In genomic region chr4:75154994-75155393, GRCh38 we compare ENCODE assay signal across 31 cellular contexts.
DNase-seq lines count a peak whose midpoint lies in the region; ATAC-seq and TF ChIP-seq lines count a peak whose summit lies in the region.
"Had no signal": no experiment of that assay in that cellular context is flagged by ENCODE, and none has a peak within 500 bp of the region (broad histone marks: within the 10 kb centered on the region; RNA-seq: fewer than 3 reads in every experiment).

No MANE protein-coding gene starts in this region.

- H3K4me3 ChIP-seq in HEK293 (ENCODE audit: low read depth, low read length), result no peak overlapping the region
- H3K4me3 ChIP-seq: A549; BLaER1; BLaER1 treated with 17β-estradiol and CSF1 and Interleukin-3, amounts not matched to agents 10 nM and 100 nM had no signal

- no peaks in the 10 kb centered on the region for H3K36me3 ChIP-seq in HEK293 (ENCODE audit: control insufficient read depth in 2 of 2, insufficient read depth in 1 of 2, low read length in 2 of 2)
- H3K36me3 ChIP-seq: BE2C; BLaER1; BLaER1 treated with 17β-estradiol and CSF1 and Interleukin-3, amounts not matched to agents 10 nM and 100 nM had no signal

- no peak for ATAC-seq in activated T-cell treated with anti-CD3 and anti-CD28 coated beads, Interleukin-2, amount 50 U/mL, for 72 hours (replicated peaks in 1 of 2)
- no peak for ATAC-seq in activated T-cell treated with anti-CD3 and anti-CD28 coated beads, Interleukin-2, amount 50 U/mL, for 4 hours
- ATAC-seq: A549; CD8-positive, alpha-beta T cell had no signal

- H3K4me3 Mint-ChIP-seq in activated T-cell treated with anti-CD3 and anti-CD28 coated beads, Interleukin-2, amount 50 U/mL, for 72 hours, result no peak overlapping the region
- no peak overlapping the region for H3K4me3 Mint-ChIP-seq in activated T-cell treated with anti-CD3 and anti-CD28 coated beads, Interleukin-2, amount 50 U/mL, for 4 hours
- H3K4me3 Mint-ChIP-seq: B cell; CD14-positive monocyte; CD4-positive, alpha-beta memory T cell; CD4-positive, alpha-beta T cell; CD4-positive, CD25-positive, alpha-beta regulatory T cell; CD8-positive, alpha-beta memory T cell; CD8-positive, alpha-beta T cell had no signal

- H3K27ac ChIP-seq in HEK293 (ENCODE audit: extremely low read depth, low read depth, low read length), result no peak overlapping the region
- H3K27ac ChIP-seq: 22Rv1; A549; BLaER1; BLaER1 treated with 17β-estradiol and CSF1 and Interleukin-3, amounts not matched to agents 10 nM and 100 nM; C4-2B had no signal

- CTCF ChIA-PET in HEK293 (lab: Yijun Ruan, JAX), result no interaction called here

- no peaks in the 10 kb centered on the region for H3K9me3 ChIP-seq in HEK293 (ENCODE audit: control insufficient read depth, insufficient read depth, low read depth, low read length)
- H3K9me3 ChIP-seq: A549, BE2C, Caco-2 had no signal

- no peak for TF ChIP-seq CTCF in HEK293 (tag by site-specific recombination; IDR thresholded peaks at IDR 0.05)

- H3K36me3 Mint-ChIP-seq in activated T-cell treated with anti-CD3 and anti-CD28 coated beads, Interleukin-2, amount 50 U/mL, for 72 hours (ENCODE audit: insufficient read depth in 2 of 2), result peaks cover 0 to 3% of the 10 kb centered on the region in 2 donors
- H3K36me3 Mint-ChIP-seq in activated T-cell treated with anti-CD3 and anti-CD28 coated beads, Interleukin-2, amount 50 U/mL, for 4 hours (ENCODE audit: insufficient read depth), result no peaks in the 10 kb centered on the region
- H3K36me3 Mint-ChIP-seq: CD14-positive monocyte; CD4-positive, alpha-beta memory T cell; CD4-positive, CD25-positive, alpha-beta regulatory T cell; CD8-positive, alpha-beta memory T cell; CD8-positive, alpha-beta T cell had no signal

- POLR2A ChIA-PET in HEK293 (lab: Yijun Ruan, JAX), result no interaction called here

- no peak for DNase-seq in activated T-cell treated with anti-CD3 and anti-CD28 coated beads, Interleukin-2, amount 50 U/mL, for 72 hours
- no peak for DNase-seq in activated T-cell treated with anti-CD3 and anti-CD28 coated beads, Interleukin-2, amount 50 U/mL, for 4 hours
- no peak for DNase-seq in globus pallidus (ENCODE audit: low spot score)
- DNase-seq: 8988T; ACHN; AML-193; BE2C; C1 segment of cervical spinal cord; Caco-2; Calu3; CD4-positive, alpha-beta memory T cell; CD4-positive, alpha-beta T cell; CD4-positive, CD25-positive, alpha-beta regulatory T cell; CD8-positive, alpha-beta memory T cell; CD8-positive, alpha-beta T cell; COR-L47; DMS 273 treated with DMSO at 0.1 percent for 48 hours; DMS153; DMS53; DMS79; DMS79 treated with DMSO at 0.1 percent for 48 hours; DND-41; EL had no signal

- H3K27me3 Mint-ChIP-seq in activated T-cell treated with anti-CD3 and anti-CD28 coated beads, Interleukin-2, amount 50 U/mL, for 72 hours (ENCODE audit: low read depth), result no peaks in the 10 kb centered on the region
- no peaks in the 10 kb centered on the region for H3K27me3 Mint-ChIP-seq in activated T-cell treated with anti-CD3 and anti-CD28 coated beads, Interleukin-2, amount 50 U/mL, for 4 hours (ENCODE audit: low read depth)
- H3K27me3 Mint-ChIP-seq: B cell; CD4-positive, alpha-beta memory T cell; CD4-positive, alpha-beta T cell; CD4-positive, CD25-positive, alpha-beta regulatory T cell; CD8-positive, alpha-beta memory T cell had no signal

- H3K9me3 Mint-ChIP-seq in activated T-cell treated with anti-CD3 and anti-CD28 coated beads, Interleukin-2, amount 50 U/mL, for 72 hours, result peaks cover 0 to 17% of the 10 kb centered on the region in 2 donors
- peaks cover 29% of the 10 kb centered on the region for H3K9me3 Mint-ChIP-seq in activated T-cell treated with anti-CD3 and anti-CD28 coated beads, Interleukin-2, amount 50 U/mL, for 4 hours

- H3K27ac Mint-ChIP-seq in activated T-cell treated with anti-CD3 and anti-CD28 coated beads, Interleukin-2, amount 50 U/mL, for 72 hours, result peak overlapping the region; percentile 47
- H3K27ac Mint-ChIP-seq: B cell; CD14-positive monocyte; CD4-positive, alpha-beta memory T cell; CD4-positive, alpha-beta T cell; CD4-positive, CD25-positive, alpha-beta regulatory T cell; CD8-positive, alpha-beta memory T cell; CD8-positive, alpha-beta T cell had no signal

- no peaks in the 10 kb centered on the region for H3K4me1 Mint-ChIP-seq in activated T-cell treated with anti-CD3 and anti-CD28 coated beads, Interleukin-2, amount 50 U/mL, for 72 hours (ENCODE audit: low read depth)
- no peaks in the 10 kb centered on the region for H3K4me1 Mint-ChIP-seq in activated T-cell treated with anti-CD3 and anti-CD28 coated beads, Interleukin-2, amount 50 U/mL, for 4 hours (ENCODE audit: low read depth)
- H3K4me1 Mint-ChIP-seq: CD14-positive monocyte; CD4-positive, alpha-beta memory T cell; CD4-positive, CD25-positive, alpha-beta regulatory T cell; CD8-positive, alpha-beta memory T cell had no signal

- no peaks in the 10 kb centered on the region for H3K4me1 ChIP-seq in HEK293 (ENCODE audit: control insufficient read depth, insufficient read depth, low read length)
- H3K4me1 ChIP-seq: A549, BE2C, Caco-2 had no signal

TF ChIP-seq in HEK293, 187 proteins besides CTCF, POLR2A, EP300 and RAD21:
- TF ChIP-seq SETDB1 (IDR thresholded peaks at IDR 0.05; ENCODE audit: insufficient read length, low read length), result peak; percentile 98
- no peak for TF ChIP-seq ZBTB49 (tag by site-specific recombination; IDR thresholded peaks at IDR 0.05; ENCODE audit: low read depth)
